Comparison of ENCODE assay signal across 9 cellular contexts in the genomic region with DNA sequence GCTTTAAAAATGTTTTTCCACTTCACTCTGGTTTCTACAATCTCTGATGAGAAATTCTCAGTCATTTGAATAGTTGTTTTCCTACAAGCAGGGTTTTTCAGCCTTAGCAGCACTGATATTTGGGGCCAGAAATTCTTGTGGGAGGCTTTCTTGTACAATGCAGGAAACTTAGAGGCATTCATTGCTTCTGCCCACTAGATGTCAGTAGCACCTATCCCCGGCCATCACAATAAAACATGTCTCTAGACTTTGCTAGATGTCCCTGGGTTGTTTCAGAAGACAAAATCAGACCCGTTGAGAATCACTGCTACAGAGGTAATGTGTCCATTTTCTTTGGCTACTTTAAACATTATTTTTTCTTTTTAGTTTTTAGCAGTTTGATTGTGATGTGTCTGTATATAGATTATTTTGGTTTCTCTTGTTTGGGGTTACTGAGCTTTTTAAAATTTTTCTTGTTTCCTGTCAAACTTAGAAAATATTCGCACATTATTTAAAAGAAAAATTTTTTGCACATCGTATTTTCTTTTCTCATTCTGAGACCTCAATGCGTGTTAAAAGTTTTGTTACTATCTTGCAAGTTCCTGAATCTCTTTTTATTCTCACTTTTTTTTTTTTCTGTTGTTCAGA.
DNase-seq lines count a peak whose midpoint lies in the region; ATAC-seq, FAIRE-seq and TF ChIP-seq lines count a peak whose summit lies in the region.
"Had no signal": no experiment of that assay in that cellular context is flagged by ENCODE, and none has a peak within 500 bp of the region (broad histone marks: within the 10 kb centered on the region; RNA-seq: fewer than 3 reads in every experiment).

No MANE protein-coding gene starts in this region.

- no peak overlapping the region for H2AFZ ChIP-seq in keratinocyte (ENCODE audit: control insufficient read depth, low read length)

- no peak for FAIRE-seq in keratinocyte (lab: Jason Lieb, UNC)

- H3K9ac ChIP-seq in keratinocyte (ENCODE audit: control insufficient read depth, extremely low read depth, insufficient read depth, low read length): no peak overlapping the region
- H3K9ac ChIP-seq: BLaER1 treated with 17β-estradiol and CSF1 and Interleukin-3, amounts not matched to agents 10 nM and 100 nM had no signal

- dilution Hi-C loops in keratinocyte (cut with MboI; ENCODE audit: extremely low pct_ligation_motif_present, low sequenced_read_pairs): no loop called here

- H3K9me1 ChIP-seq in keratinocyte (ENCODE audit: control insufficient read depth, extremely low read depth, insufficient read depth, low read length): no peaks in the 10 kb centered on the region

- H3K9me3 ChIP-seq in keratinocyte (ENCODE audit: control insufficient read depth, low read depth, low read length): no peaks in the 10 kb centered on the region
- H3K9me3 ChIP-seq: BLaER1 treated with 17β-estradiol and CSF1 and Interleukin-3, amounts not matched to agents 10 nM and 100 nM had no signal

- peak; percentile 47 to 75 (median 56) for TF ChIP-seq CTCF in keratinocyte (optimal IDR thresholded peaks at IDR 0.05 in 1 of 3, IDR thresholded peaks at IDR 0.05 in 1 of 3, conservative IDR thresholded peaks at IDR 0.05 in 1 of 3; ENCODE audit: extremely low read depth in 1 of 3, insufficient read depth in 2 of 3, low read length in 3 of 3)

- H3K4me3 ChIP-seq in keratinocyte (ENCODE audit: control insufficient read depth in 2 of 3, extremely low read depth in 1 of 3, insufficient read depth in 2 of 3, low read depth in 1 of 3, low read length in 3 of 3): no peak overlapping the region
- H3K4me3 ChIP-seq: BLaER1 treated with 17β-estradiol and CSF1 and Interleukin-3, amounts not matched to agents 10 nM and 100 nM had no signal

- H3K36me3 ChIP-seq in keratinocyte (ENCODE audit: control insufficient read depth in 2 of 2, extremely low read depth in 1 of 2, insufficient read depth in 2 of 2, low read length in 2 of 2): no peaks in the 10 kb centered on the region
- H3K36me3 ChIP-seq: BLaER1 treated with 17β-estradiol and CSF1 and Interleukin-3, amounts not matched to agents 10 nM and 100 nM had no signal

- ATAC-seq in GM19372 (IDR thresholded peaks at IDR 0.05; ENCODE audit: low read depth, unreplicated experiment): peak; percentile 98
- ATAC-seq in HG03139 (IDR thresholded peaks at IDR 0.05; ENCODE audit: unreplicated experiment): peak; percentile 88

- no peaks in the 10 kb centered on the region for H3K4me1 ChIP-seq in keratinocyte (ENCODE audit: control insufficient read depth, extremely low read depth, insufficient read depth, low read length)

- H3K27me3 ChIP-seq in keratinocyte (ENCODE audit: control insufficient read depth, extremely low read depth, insufficient read depth, low read length): no peaks in the 10 kb centered on the region
- H3K27me3 ChIP-seq: BLaER1 treated with 17β-estradiol and CSF1 and Interleukin-3, amounts not matched to agents 10 nM and 100 nM had no signal

- no peak overlapping the region for H3K4me2 ChIP-seq in keratinocyte (ENCODE audit: control insufficient read depth, extremely low read depth, insufficient read depth, low read depth, low read length)

- no peaks in the 10 kb centered on the region for H3K79me2 ChIP-seq in keratinocyte (ENCODE audit: control insufficient read depth, insufficient read depth, low read length)

- H3K27ac ChIP-seq in keratinocyte (ENCODE audit: control insufficient read depth, insufficient read depth, low read length): no peak overlapping the region
- H3K27ac ChIP-seq: BLaER1 treated with 17β-estradiol and CSF1 and Interleukin-3, amounts not matched to agents 10 nM and 100 nM had no signal

- H4K20me1 ChIP-seq in keratinocyte (ENCODE audit: control insufficient read depth, extremely low read depth, insufficient read depth, low read length): no peaks in the 10 kb centered on the region
- H4K20me1 ChIP-seq: BLaER1 treated with 17β-estradiol and CSF1 and Interleukin-3, amounts not matched to agents 10 nM and 100 nM had no signal

- peak; percentile 8 for DNase-seq in NCI-H1436 (lab: John Stamatoyannopoulos, UW)
- DNase-seq in NCI-H1436 treated with DMSO at 0.1 percent for 48 hours (lab: John Stamatoyannopoulos, UW): no peak
- peak; percentile 63 for DNase-seq in NCI-H2227 (lab: John Stamatoyannopoulos, UW; ENCODE audit: unreplicated experiment)
- peak; percentile 60 for DNase-seq in astrocyte of the hippocampus (ENCODE audit: low read depth, low spot score)
- DNase-seq in keratinocyte (ENCODE audit: low read depth, low spot score): no peak
- DNase-seq in UCSD-AML1 (lab: John Stamatoyannopoulos, UW; ENCODE audit: unreplicated experiment): no peak

Comparison
In these comparisons a context has a peak if more than half of its experiments do, and no peak if none do; other contexts are left out.
1. DNase-seq: peak in NCI-H1436 (single experiment), NCI-H2227 (single experiment) and astrocyte of the hippocampus (single experiment); none in NCI-H1436 treated with DMSO at 0.1 percent for 48 hours (single experiment), keratinocyte (single experiment) and UCSD-AML1 (single experiment).